7 cellular contexts compared by ENCODE assay signal in genomic region chr17:8223356-8224063, GRCh38. TPM values are rescaled to one million over a fixed set of nuclear protein-coding genes. Genes with fewer than 3 reads are reported as not detected.
DNase-seq lines count a peak whose midpoint lies in the region; TF ChIP-seq lines count a peak whose summit lies in the region.

No MANE protein-coding gene starts in this region.

- H3K36me3 ChIP-seq in SK-N-MC (ENCODE audit: insufficient read depth, low read length) (peaks cover 10% of the 10 kb centered on the region; the same call in 1 of the 2 replicates), sigmoid colon (peaks cover 4 to 13% (median 10%) of the 10 kb centered on the region in 4 donors)

- H3K4me1 ChIP-seq in sigmoid colon, result peaks cover 0 to 42% (median 23%) of the 10 kb centered on the region in 4 donors

- no peak for TF ChIP-seq EP300 in sigmoid colon (IDR thresholded peaks at IDR 0.05)

- DNase-seq in Jurkat, Clone E6-1 (ENCODE audit: low read depth, low spot score), result no peak
- DNase-seq in SK-N-MC (ENCODE audit: low read depth, low spot score), result no peak
- peak in 42 of 56 donors; percentile 29 to 83 (median 58) for DNase-seq in amygdala (lab: John Stamatoyannopoulos, UW)
- DNase-seq in hypothalamus (lab: John Stamatoyannopoulos, UW), result peak in 42 of 51 donors; percentile 29 to 85 (median 61)
- DNase-seq in sigmoid colon, result peak; percentile 85
- no peak for DNase-seq in effector CD4-positive, alpha-beta T cell

- peak overlapping the region; percentile 71 for H3K9ac ChIP-seq in SK-N-MC (ENCODE audit: insufficient read length)

- intact Hi-C loops in sigmoid colon (cut with DNase I), result loop anchor here (1.0 to 5.0 kb wide), 3 partner anchors 25 to 86 kb away; partner anchors contain the start of genes CTC1 and VAMP2

- no peak for TF ChIP-seq POLR2A in sigmoid colon (IDR thresholded peaks at IDR 0.05)

- no peaks in the 10 kb centered on the region for H3K27me3 ChIP-seq in sigmoid colon

- WGBS in sigmoid colon, 2 donors, result 5 to 15% methylated on average over 27 of the region's 27 CpGs

- TF ChIP-seq CTCF in GM12874 (IDR thresholded peaks at IDR 0.05; ENCODE audit: insufficient read depth, low read depth, low read length) (peak; percentile 50), sigmoid colon (IDR thresholded peaks at IDR 0.05) (no peak)

- peak overlapping the region; percentile 89 for H3K4me3 ChIP-seq in Jurkat, Clone E6-1 (ENCODE audit: low read length)
- peak overlapping the region; percentile 100 for H3K4me3 ChIP-seq in SK-N-MC
- H3K4me3 ChIP-seq in sigmoid colon, result peak overlapping the region; percentile 45 to 71 (median 66)

- H3K27ac ChIP-seq in SK-N-MC (peak overlapping the region; percentile 98), sigmoid colon (peak overlapping the region; percentile 95 to 98 (median 96))

- H3K9me3 ChIP-seq in SK-N-MC (ENCODE audit: low read depth, low read length) (no peaks in the 10 kb centered on the region), sigmoid colon (no peaks in the 10 kb centered on the region)

RNA-seq across cellular contexts. Expression of gene AURKB, which starts 13.1 kb away (rescaled TPM):
- polyA plus RNA-seq in Jurkat, Clone E6-1 (2012; ENCODE audit: insufficient read depth, insufficient read length), result 216 TPM
- total RNA-seq in sigmoid colon, result 1 to 10 TPM in 2 of 4 donors, not detected in 2; 1.4 to 3.3 TPM
- 10 to 100 TPM in 2 of 3 donors, 1 to 10 TPM in 1; 1.8 to 45.6 (median 12.7) TPM for polyA plus RNA-seq in sigmoid colon

RNA-seq across cellular contexts. Expression of gene CTC1, which starts 24.3 kb away (rescaled TPM):
- polyA plus RNA-seq in Jurkat, Clone E6-1 (2012; ENCODE audit: insufficient read depth, insufficient read length), result 31.8 TPM
- 10 to 100 TPM; 14.6 to 19.9 (median 16.7) TPM for total RNA-seq in sigmoid colon
- polyA plus RNA-seq in sigmoid colon, result 10 to 100 TPM in 2 of 3 donors, 1 to 10 TPM in 1; 3.7 to 34.2 (median 13.2) TPM

RNA-seq across cellular contexts. Expression of gene PFAS, which starts 25.6 kb away (rescaled TPM):
- 44.7 TPM for polyA plus RNA-seq in Jurkat, Clone E6-1 (2012; ENCODE audit: insufficient read depth, insufficient read length)
- total RNA-seq in sigmoid colon, result 10 to 100 TPM in 1 of 4 donors, 1 to 10 TPM in 3; 4.6 to 10.2 (median 6.9) TPM
- 10 to 100 TPM in 1 of 3 donors, 1 to 10 TPM in 2; 1.4 to 22.2 (median 1.8) TPM for polyA plus RNA-seq in sigmoid colon

RNA-seq across cellular contexts. Expression of gene BORCS6, which starts 33.5 kb away (rescaled TPM):
- polyA plus RNA-seq in Jurkat, Clone E6-1 (2012; ENCODE audit: insufficient read depth, insufficient read length), result 7.1 TPM
- total RNA-seq in sigmoid colon, result 10 to 100 TPM in 3 of 4 donors, 1 to 10 TPM in 1; 7.7 to 17.7 (median 15.8) TPM
- 10 to 100 TPM in 2 of 3 donors, 1 to 10 TPM in 1; 9.2 to 14.6 (median 10.8) TPM for polyA plus RNA-seq in sigmoid colon

RNA-seq across cellular contexts. Expression of gene TMEM107, which starts 47.3 kb away (rescaled TPM):
- 16.5 TPM for polyA plus RNA-seq in Jurkat, Clone E6-1 (2012; ENCODE audit: insufficient read depth, insufficient read length)
- 10 to 100 TPM in 3 of 4 donors, 1 to 10 TPM in 1; 8.3 to 61.7 (median 20.6) TPM for total RNA-seq in sigmoid colon
- polyA plus RNA-seq in sigmoid colon, result 10 to 100 TPM in 1 of 3 donors, 1 to 10 TPM in 2; 4.6 to 20.8 (median 7.2) TPM

Comparison
In these comparisons a context has a peak if more than half of its experiments do, and no peak if none do; other contexts are left out.
1. DNase-seq: peak in amygdala (42 of 56), hypothalamus (42 of 51) and sigmoid colon (single experiment); none in Jurkat, Clone E6-1 (single experiment), SK-N-MC (single experiment) and effector CD4-positive, alpha-beta T cell (single experiment).
2. Peak in every context shown above with its lines, with median percentiles within 50 percentile points of each other: H3K4me3 ChIP-seq.